8 cellular contexts compared by ENCODE assay signal in genomic region chr12:121697093-121697698, GRCh38. TPM values are rescaled to one million over a fixed set of nuclear protein-coding genes. Genes with fewer than 3 reads are reported as not detected.
DNase-seq lines count a peak whose midpoint lies in the region; ATAC-seq and TF ChIP-seq lines count a peak whose summit lies in the region.

No MANE protein-coding gene starts in this region.

- no peaks in the 10 kb centered on the region for H3K36me3 ChIP-seq in vagina

- in situ Hi-C loops in GM13976 (cut with MboI; ENCODE audit: low sequenced_read_pairs, unreplicated experiment): no loop called here
- in situ Hi-C loops in astrocyte of the spinal cord (cut with HindIII; ENCODE audit: low sequenced_read_pairs): no loop called here

- DNase-seq in Ammon's horn (ENCODE audit: low spot score) (peak; percentile 39), GM13976 (ENCODE audit: low spot score) (peak; percentile 74), NCI-H2227 (lab: John Stamatoyannopoulos, UW; ENCODE audit: unreplicated experiment) (peak; percentile 77), astrocyte of the spinal cord (ENCODE audit: low read depth, low spot score) (peak; percentile 63), left colon (no peak), vagina (ENCODE audit: extremely low spot score in 2 of 2) (no peak)

- H3K27ac ChIP-seq in vagina: no peak overlapping the region

- intact Hi-C loops in left colon (cut with DNase I, micrococcal nuclease): loop anchor here (5.0 kb wide), 3 partner anchors 75 to 95 kb away; partner anchors contain the start of gene RHOF (in 1 of the 2)
- intact Hi-C loops in vagina (cut with DNase I): loop anchor here (5.0 kb wide), 1 partner anchor 95 kb away; the partner anchor contains the start of gene RHOF

- H3K9me3 ChIP-seq in vagina: no peaks in the 10 kb centered on the region

- TF ChIP-seq POLR2A in vagina (IDR thresholded peaks at IDR 0.05): no peak

- H3K4me3 ChIP-seq in astrocyte of the spinal cord (ENCODE audit: low read depth, low read length) (no peak overlapping the region), vagina (no peak overlapping the region)

- TF ChIP-seq CTCF in GM13976 (IDR thresholded peaks at IDR 0.05; ENCODE audit: borderline replicate concordance, control extremely low read depth, extremely low read depth, insufficient read depth, missing control alignments): peak; percentile 54
- TF ChIP-seq CTCF in astrocyte of the spinal cord (IDR thresholded peaks at IDR 0.05; ENCODE audit: low read depth, low read length): no peak
- peak; percentile 45 to 71 (median 66) for TF ChIP-seq CTCF in vagina (IDR thresholded peaks at IDR 0.05)

- H3K4me1 ChIP-seq in vagina: no peaks in the 10 kb centered on the region

- H3K27me3 ChIP-seq in vagina: no peaks in the 10 kb centered on the region

- ATAC-seq in left colon: peak; percentile 33
- no peak for ATAC-seq in HG03460 (IDR thresholded peaks at IDR 0.05; ENCODE audit: unreplicated experiment)
- ATAC-seq in GM18517 (IDR thresholded peaks at IDR 0.05; ENCODE audit: unreplicated experiment): no peak

RNA-seq across cellular contexts. Expression of gene TMEM120B, which starts 15.4 kb away (rescaled TPM):
- 1 to 10 TPM; 4.7 to 5.8 TPM for total RNA-seq in left colon
- total RNA-seq in vagina: 3.9 TPM

RNA-seq across cellular contexts. Expression of gene MORN3, which starts 27.7 kb away (rescaled TPM):
- not detected for total RNA-seq in left colon
- not detected for total RNA-seq in vagina

Comparison
In these comparisons a context has a peak if more than half of its experiments do, and no peak if none do; other contexts are left out.
1. DNase-seq: peak in Ammon's horn (single experiment), GM13976 (single experiment), NCI-H2227 (single experiment) and astrocyte of the spinal cord (single experiment); none in left colon (0 of 2) and vagina (0 of 2).